In genomic region chr16:56990407-56991286, GRCh38 we compare ENCODE assay signal across 1 cellular context.
TF ChIP-seq lines count a peak whose summit lies in the region.

No MANE protein-coding gene starts in this region.

TF ChIP-seq in H1, 55 proteins besides CTCF, POLR2A, EP300 and RAD21:
- TF ChIP-seq SIX5 (IDR thresholded peaks at IDR 0.05; ENCODE audit: low read depth, low read length) = no peak
- no peak for TF ChIP-seq USF2 (IDR thresholded peaks at IDR 0.05; ENCODE audit: low read length)
- TF ChIP-seq SP4 (IDR thresholded peaks at IDR 0.05; ENCODE audit: low read length) = no peak
- TF ChIP-seq BCL11A (IDR thresholded peaks at IDR 0.05; ENCODE audit: low read depth in 2 of 2, low read length in 2 of 2) = no peak
- TF ChIP-seq POLR2AphosphoS5 (IDR thresholded peaks at IDR 0.05; ENCODE audit: low read depth, low read length) = no peak
- TF ChIP-seq SIRT6 (IDR thresholded peaks at IDR 0.05; ENCODE audit: low read length) = no peak
TF ChIP-seq in H1: peak in this region for 0.
